1 cellular context compared by ENCODE assay signal in the genomic region with DNA sequence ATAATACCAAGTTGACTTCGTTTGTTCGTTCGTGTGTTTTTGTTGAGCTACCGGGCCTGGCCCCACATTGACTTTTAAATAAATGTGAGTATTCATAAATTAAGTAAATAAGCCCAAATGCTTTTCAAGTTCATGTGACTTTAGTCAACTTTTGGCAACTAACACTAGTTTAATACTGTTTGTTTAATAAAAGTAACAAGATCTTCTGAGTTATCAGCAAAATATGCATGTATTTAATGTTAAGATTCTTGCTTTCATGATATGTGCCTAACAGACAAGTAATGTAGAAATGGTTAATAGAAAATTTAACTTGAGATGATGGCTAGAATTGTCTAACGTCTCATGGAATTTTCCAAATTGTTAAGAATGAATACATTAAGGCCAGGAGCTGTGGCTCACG.
TF ChIP-seq lines count a peak whose summit lies in the region.

No MANE protein-coding gene starts in this region.

TF ChIP-seq in IMR-90, 13 proteins besides CTCF, POLR2A, EP300 and RAD21 (continued from another document):
- TF ChIP-seq, protein P1, sequence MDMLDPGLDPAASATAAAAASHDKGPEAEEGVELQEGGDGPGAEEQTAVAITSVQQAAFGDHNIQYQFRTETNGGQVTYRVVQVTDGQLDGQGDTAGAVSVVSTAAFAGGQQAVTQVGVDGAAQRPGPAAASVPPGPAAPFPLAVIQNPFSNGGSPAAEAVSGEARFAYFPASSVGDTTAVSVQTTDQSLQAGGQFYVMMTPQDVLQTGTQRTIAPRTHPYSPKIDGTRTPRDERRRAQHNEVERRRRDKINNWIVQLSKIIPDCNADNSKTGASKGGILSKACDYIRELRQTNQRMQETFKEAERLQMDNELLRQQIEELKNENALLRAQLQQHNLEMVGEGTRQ (IDR thresholded peaks at IDR 0.05; ENCODE audit: low read depth, low read length) = no peak
- TF ChIP-seq, protein P2, sequence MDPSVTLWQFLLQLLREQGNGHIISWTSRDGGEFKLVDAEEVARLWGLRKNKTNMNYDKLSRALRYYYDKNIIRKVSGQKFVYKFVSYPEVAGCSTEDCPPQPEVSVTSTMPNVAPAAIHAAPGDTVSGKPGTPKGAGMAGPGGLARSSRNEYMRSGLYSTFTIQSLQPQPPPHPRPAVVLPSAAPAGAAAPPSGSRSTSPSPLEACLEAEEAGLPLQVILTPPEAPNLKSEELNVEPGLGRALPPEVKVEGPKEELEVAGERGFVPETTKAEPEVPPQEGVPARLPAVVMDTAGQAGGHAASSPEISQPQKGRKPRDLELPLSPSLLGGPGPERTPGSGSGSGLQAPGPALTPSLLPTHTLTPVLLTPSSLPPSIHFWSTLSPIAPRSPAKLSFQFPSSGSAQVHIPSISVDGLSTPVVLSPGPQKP (IDR thresholded peaks at IDR 0.05; ENCODE audit: borderline replicate concordance, low read depth, low read length) = no peak
- no peak for TF ChIP-seq MAZ (IDR thresholded peaks at IDR 0.05; ENCODE audit: borderline replicate concordance, low read depth, low read length)
- no peak for TF ChIP-seq RFX5 (IDR thresholded peaks at IDR 0.05; ENCODE audit: low read depth, low read length)
- no peak for TF ChIP-seq MXI1 (IDR thresholded peaks at IDR 0.05; ENCODE audit: borderline replicate concordance, low read depth, low read length)
- no peak for TF ChIP-seq SMC3 (IDR thresholded peaks at IDR 0.05; ENCODE audit: low read depth, low read length)
- no peak for TF ChIP-seq FOS (IDR thresholded peaks at IDR 0.05; ENCODE audit: low read depth, low read length)
- TF ChIP-seq CEBPB (IDR thresholded peaks at IDR 0.05; ENCODE audit: low read depth, low read length) = no peak
